23 cellular contexts compared by ENCODE assay signal in the genomic region with DNA sequence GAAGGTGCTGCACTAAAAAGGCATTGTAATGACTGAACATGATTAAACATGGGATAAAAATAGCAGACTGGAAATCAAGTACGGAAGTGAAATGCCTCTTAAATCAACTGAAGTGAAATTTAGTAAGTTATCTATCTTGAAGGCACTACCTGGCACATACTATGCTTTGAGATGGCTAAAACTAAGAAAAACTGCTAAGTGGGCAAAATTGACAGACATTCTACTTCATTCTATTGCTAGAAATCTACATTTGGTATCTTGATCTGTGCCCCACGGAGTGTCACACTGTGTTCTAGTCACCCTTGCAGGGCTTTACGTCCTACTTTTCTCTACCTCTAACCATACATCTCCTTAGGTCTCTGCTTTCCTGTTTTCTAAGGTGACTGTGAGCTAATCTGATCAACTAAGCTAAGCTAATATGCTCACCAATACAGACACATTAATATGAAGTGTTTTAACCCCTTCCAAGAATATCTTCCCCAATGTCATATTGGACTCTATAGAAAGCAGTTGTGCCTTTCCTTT. TPM values are rescaled to one million over a fixed set of nuclear protein-coding genes. Genes with fewer than 3 reads are reported as not detected.
"Had no signal": no experiment of that assay in that cellular context is flagged by ENCODE, and none has a peak within 500 bp of the region (broad histone marks: within the 10 kb centered on the region; RNA-seq: fewer than 3 reads in every experiment).

No MANE protein-coding gene starts in this region.

- DNase-seq: activated CD4-positive, alpha-beta T cell treated with anti-CD3 and anti-CD28 coated beads, Interleukin-2, amount 10 ng/mL, durations not matched to agents 7 days and 5 days; activated CD8-positive, alpha-beta memory T cell treated with anti-CD3 and anti-CD28 coated beads, Interleukin-2, amount 50 U/mL, for 4 hours; activated effector memory CD4-positive, alpha-beta T cell treated with Interleukin-2 at 50 U/mL for 16 hours; activated naive CD4-positive, alpha-beta T cell treated with anti-CD3 and anti-CD28 coated beads, Interleukin-2, amount 50 U/mL, for 16 hours; activated T-cell treated with anti-CD3 and anti-CD28 coated beads, Interleukin-2, amount 50 U/mL, for 48 hours; aorta; brain microvascular endothelial cell; colonic mucosa; endodermal cell; foreskin fibroblast; mesenchymal stem cell; mucosa of descending colon; naive thymus-derived CD4-positive, alpha-beta T cell had no signal

- H2AFZ ChIP-seq: neural progenitor cell had no signal

- H3K9ac ChIP-seq: neural progenitor cell had no signal

- ATAC-seq: activated CD4-positive, CD25-positive, alpha-beta regulatory T cell treated with anti-CD3 and anti-CD28 coated beads, Interleukin-2, amount 50 U/mL, for 24 hours; mucosa of descending colon; naive thymus-derived CD4-positive, alpha-beta T cell had no signal

- H3K27me3 ChIP-seq: brain microvascular endothelial cell, colonic mucosa, neural progenitor cell, right atrium auricular region, tibial nerve had no signal

- H3K4me1 ChIP-seq: colonic mucosa, neural progenitor cell, prostate gland, right atrium auricular region, tibial nerve had no signal

- H3K4me2 ChIP-seq: neural progenitor cell had no signal

- H3K27ac ChIP-seq: brain microvascular endothelial cell, colonic mucosa, epithelial cell of prostate, neural progenitor cell, prostate gland, right atrium auricular region, tibial nerve had no signal

- H3K9me3 ChIP-seq: colonic mucosa, mucosa of descending colon, prostate gland, right atrium auricular region, tibial nerve had no signal

- H3K4me3 ChIP-seq: colonic mucosa, mucosa of descending colon, neural progenitor cell, prostate gland, right atrium auricular region, tibial nerve had no signal

- H3K36me3 ChIP-seq: brain microvascular endothelial cell, colonic mucosa, neural progenitor cell, prostate gland, right atrium auricular region had no signal

RNA-seq across cellular contexts. Expression of a gene that starts 4.1 kb away (rescaled TPM):
- total RNA-seq: activated CD4-positive, alpha-beta T cell treated with anti-CD3 and anti-CD28 coated beads, Interleukin-2, amount 10 ng/mL, durations not matched to agents 7 days and 5 days; aorta; colonic mucosa; endodermal cell; glomerular endothelial cell; liver; mucosa of descending colon; naive thymus-derived CD4-positive, alpha-beta T cell; osteoblast; prostate gland; right atrium auricular region; skeletal muscle tissue; tibial nerve had no signal
- polyA plus RNA-seq: aorta; naive thymus-derived CD4-positive, alpha-beta T cell had no signal
